ENCODE assay signal across 19 cellular contexts in genomic region chr2:25170888-25171287, GRCh38. TPM values are rescaled to one million over a fixed set of nuclear protein-coding genes. Genes with fewer than 3 reads are reported as not detected.
DNase-seq lines count a peak whose midpoint lies in the region; ATAC-seq, FAIRE-seq and TF ChIP-seq lines count a peak whose summit lies in the region.
"Had no signal": no experiment of that assay in that cellular context is flagged by ENCODE, and none has a peak within 500 bp of the region (broad histone marks: within the 10 kb centered on the region; RNA-seq: fewer than 3 reads in every experiment).

No MANE protein-coding gene starts in this region.

- CTCF ChIA-PET in GM12878 (lab: Yijun Ruan, JAX) = interaction anchor here (0.6 kb wide), 1 partner anchor 778 kb away, joined by 3 read pairs; no protein-coding TSS in a partner anchor

- ATAC-seq in GM12878 = peak; percentile 38
- ATAC-seq in stimulated activated naive B cell treated with anti-CD40 and anti-IgM and Interleukin-4, amounts not matched to agents 10 μg/mL and 1 μg/mL and 100 μg/mL, for 72 hours (replicated peaks) = peak; percentile 9 to 29
- ATAC-seq in GM21423 (IDR thresholded peaks at IDR 0.05; ENCODE audit: unreplicated experiment) = no peak

- POLR2A ChIA-PET in GM12878 (lab: Charles Lee) = no interaction called here

- H3K4me3 ChIP-seq in GM12878 = no peak overlapping the region
- H3K4me3 ChIP-seq: BLaER1 treated with 17β-estradiol and CSF1 and Interleukin-3, amounts not matched to agents 10 nM and 100 nM; HAP-1 had no signal

- no peak overlapping the region for H3K9ac ChIP-seq in GM12878 (ENCODE audit: control insufficient read depth, insufficient read depth, low read length)
- H3K9ac ChIP-seq: BLaER1 treated with 17β-estradiol and CSF1 and Interleukin-3, amounts not matched to agents 10 nM and 100 nM had no signal

- no peak for TF ChIP-seq RAD21 in GM12878 (IDR thresholded peaks at IDR 0.05; ENCODE audit: insufficient read depth, low read depth, low read length)

- in situ Hi-C loops in GM12878 (cut with MboI) = no loop called here

- peak; percentile 24 for TF ChIP-seq CTCF in GM12873 (IDR thresholded peaks at IDR 0.05; ENCODE audit: insufficient read depth, low read depth, low read length, missing control alignments)
- no peak for TF ChIP-seq CTCF in GM12878 (IDR thresholded peaks at IDR 0.05 in 2 of 3, conservative IDR thresholded peaks at IDR 0.05 in 1 of 3; ENCODE audit: control insufficient read depth in 2 of 3, extremely low read depth in 1 of 3, insufficient read depth in 1 of 3, low read depth in 3 of 3, low read length in 3 of 3)

- H3K4me2 ChIP-seq in GM12878 (ENCODE audit: control insufficient read depth, insufficient read depth) = no peak overlapping the region
- H3K4me2 ChIP-seq: BLaER1 treated with 17β-estradiol and CSF1 and Interleukin-3, amounts not matched to agents 10 nM and 100 nM had no signal

- peaks cover 25 to 38% of the 10 kb centered on the region in 2 donors for H3K4me1 Mint-ChIP-seq in stimulated activated naive B cell treated with anti-CD40 and anti-IgM and Interleukin-4, amounts not matched to agents 10 μg/mL and 1 μg/mL and 100 μg/mL, for 72 hours

- no peak for TF ChIP-seq EP300 in GM12878 (IDR thresholded peaks at IDR 0.05; ENCODE audit: borderline replicate concordance in 1 of 2, control insufficient read depth in 1 of 2, low read depth in 2 of 2, low read length in 2 of 2)

- no peak overlapping the region for H3K27ac ChIP-seq in GM12878 (ENCODE audit: control insufficient read depth, insufficient read depth)
- H3K27ac ChIP-seq: BLaER1 treated with 17β-estradiol and CSF1 and Interleukin-3, amounts not matched to agents 10 nM and 100 nM had no signal

- 57% methylated on average over 7 of the region's 7 CpGs for WGBS in GM12878 (ENCODE audit: insufficient coverage, insufficient replicate concordance, low lambda C conversion rate, missing lambda C conversion rate)

- H3K27me3 ChIP-seq in GM12878 (replicated peaks in 1 of 2; ENCODE audit: control insufficient read depth in 2 of 2, insufficient read depth in 2 of 2, low read length in 1 of 2) = peaks cover 5 to 17% of the 10 kb centered on the region in 2 experiments

- no peaks in the 10 kb centered on the region for H4K20me1 ChIP-seq in GM12878 (ENCODE audit: control insufficient read depth, insufficient read depth)

- H3K36me3 Mint-ChIP-seq in stimulated activated naive B cell treated with anti-CD40 and anti-IgM and Interleukin-4, amounts not matched to agents 10 μg/mL and 1 μg/mL and 100 μg/mL, for 72 hours = peaks cover 0 to 2% of the 10 kb centered on the region in 2 donors
- H3K36me3 Mint-ChIP-seq: CD4-positive, CD25-positive, alpha-beta regulatory T cell had no signal

- TF ChIP-seq POLR2A in GM12878 (IDR thresholded peaks at IDR 0.05; ENCODE audit: low read depth, low read length) = no peak

- H3K27ac Mint-ChIP-seq in stimulated activated naive B cell treated with anti-CD40 and anti-IgM and Interleukin-4, amounts not matched to agents 10 μg/mL and 1 μg/mL and 100 μg/mL, for 72 hours = no peak overlapping the region
- H3K27ac Mint-ChIP-seq: CD4-positive, CD25-positive, alpha-beta regulatory T cell had no signal

- no peak for FAIRE-seq in GM12878 (lab: Jason Lieb, UNC)
- FAIRE-seq: G401.6, GM18507 had no signal

- H3K4me1 ChIP-seq in GM12878 (ENCODE audit: control insufficient read depth, insufficient read depth, low read length) = peaks cover 13% of the 10 kb centered on the region
- H3K4me1 ChIP-seq: HAP-1 had no signal

- no peak overlapping the region for H2AFZ ChIP-seq in GM12878 (ENCODE audit: control insufficient read depth, low read depth, low read length)

- DNase-seq in NCI-H82 (lab: John Stamatoyannopoulos, UW) = peak; percentile 15
- no peak for DNase-seq in NCI-H82 treated with DMSO at 0.1 percent for 48 hours (lab: John Stamatoyannopoulos, UW; ENCODE audit: unreplicated experiment)
- no peak for DNase-seq in GM12878 (ENCODE audit: low read depth, low spot score)
- no peak for DNase-seq in stimulated activated naive B cell treated with anti-CD40 and anti-IgM and Interleukin-4, amounts not matched to agents 10 μg/mL and 1 μg/mL and 100 μg/mL, for 72 hours
- no peak for DNase-seq in NCI-H187 (lab: John Stamatoyannopoulos, UW)
- DNase-seq: 8988T; AML-193; CD4-positive, CD25-positive, alpha-beta regulatory T cell; DMS79 treated with DMSO at 0.1 percent for 48 hours; EL; GOT3; IMR-90 had no signal

- no peaks in the 10 kb centered on the region for H3K9me3 Mint-ChIP-seq in stimulated activated naive B cell treated with anti-CD40 and anti-IgM and Interleukin-4, amounts not matched to agents 10 μg/mL and 1 μg/mL and 100 μg/mL, for 72 hours
- H3K9me3 Mint-ChIP-seq: CD4-positive, CD25-positive, alpha-beta regulatory T cell had no signal

- H3K4me3 Mint-ChIP-seq in stimulated activated naive B cell treated with anti-CD40 and anti-IgM and Interleukin-4, amounts not matched to agents 10 μg/mL and 1 μg/mL and 100 μg/mL, for 72 hours = no peak overlapping the region

- intact Hi-C loops in GM12878 (cut with micrococcal nuclease; ENCODE audit: unreplicated experiment) = no loop called here

- BruUV-seq in GM12878 (replicated peaks; lab: Mats Ljungman, UMichigan) = no TSS peak

- no peaks in the 10 kb centered on the region for H3K79me2 ChIP-seq in GM12878 (ENCODE audit: control insufficient read depth, insufficient read depth, low read length)

- RAD21 ChIA-PET in GM12878 (lab: Charles Lee; ENCODE audit: unreplicated experiment) = interaction anchor here (1.1 kb wide), 1 partner anchor 26 kb away, joined by 5 read pairs; no protein-coding TSS in a partner anchor

- H3K27me3 Mint-ChIP-seq in stimulated activated naive B cell treated with anti-CD40 and anti-IgM and Interleukin-4, amounts not matched to agents 10 μg/mL and 1 μg/mL and 100 μg/mL, for 72 hours = peaks cover 32 to 39% of the 10 kb centered on the region in 2 donors

- no peaks in the 10 kb centered on the region for H3K36me3 ChIP-seq in GM12878 (ENCODE audit: control insufficient read depth in 2 of 2, insufficient read depth in 2 of 2, low read length in 1 of 2)
- H3K36me3 ChIP-seq: BLaER1 treated with 17β-estradiol and CSF1 and Interleukin-3, amounts not matched to agents 10 nM and 100 nM; HAP-1 had no signal

- no peaks in the 10 kb centered on the region for H3K9me3 ChIP-seq in GM12878 (replicated peaks; ENCODE audit: control insufficient read depth, insufficient read depth, low read length)
- H3K9me3 ChIP-seq: HAP-1 had no signal

- SMC1A ChIA-PET in GM12878 (lab: Charles Lee; ENCODE audit: uncharacterized antibody, unreplicated experiment) = interaction anchor here (0.8 to 0.9 kb wide), 2 partner anchors 16 to 395 kb away, joined by 3 read pairs; no protein-coding TSS in a partner anchor

TF ChIP-seq in GM12878, 131 proteins besides CTCF, POLR2A, EP300 and RAD21 (continues in another document):
- TF ChIP-seq ZBTB33 (IDR thresholded peaks at IDR 0.05) (no peak), ELK1 (IDR thresholded peaks at IDR 0.05; ENCODE audit: low read depth, low read length) (no peak), ZBED1 (IDR thresholded peaks at IDR 0.05; ENCODE audit: borderline replicate concordance) (no peak), POU2F2 (IDR thresholded peaks at IDR 0.05; ENCODE audit: borderline replicate concordance, low read depth, low read length) (no peak), HDAC6 (IDR thresholded peaks at IDR 0.05; ENCODE audit: unreplicated experiment) (no peak), POLR2AphosphoS2 (IDR thresholded peaks at IDR 0.05; ENCODE audit: low read depth, low read length) (no peak)

RNA-seq across cellular contexts. Expression of gene POMC, which starts 2.5 kb away (rescaled TPM):
- not detected in 2 replicates for total RNA-seq in GM12878 (2013; cell fraction: nucleolus; rRNA removed)
- total RNA-seq in GM12878 (2014; rRNA removed) (10.3 and 14.7 TPM in 2 replicates), GM12878 (2014; rRNA removed; fragmentation: Illumina TruSeq; extraction: Trizol) (1.0 and 1.3 TPM in 2 replicates), GM12878 (2021) (6.2 and 6.8 TPM in 2 replicates)
- 1.3 TPM for polyA plus RNA-seq in GM12878 (2011; ENCODE audit: low read depth)
- polyA plus RNA-seq in GM12878 (2011; rRNA removed) (0.05 TPM in 1 of 2 replicates, not detected in the other), GM12878 (2014; fragmentation: Illumina TruSeq; extraction: Trizol) (0.15 TPM in 1 of 2 replicates, not detected in the other), GM12878 (2014; fragmentation: Nextera tagmentation; extraction: Ambion mirVana) (under 1 TPM in 1 of 2 experiments, not detected in 1; 0.11 TPM), GM12878 (2014; rRNA removed) (11.9 and 12.7 TPM in 2 replicates), GM12878 (2016; fragmentation: Nextera tagmentation; extraction: Ambion mirVana) (10 to 100 TPM; 11.0 to 11.7 TPM)
- 0.19 and 0.30 TPM in 2 replicates for polyA plus RNA-seq in GM12878 (2011; cell fraction: cytosol; rRNA removed)
- polyA plus RNA-seq in GM12878 (2011; cell fraction: nucleus; rRNA removed) = 0.15 and 0.25 TPM in 2 replicates
- polyA plus RNA-seq in GM12878 (2012) = 5.3 and 5.4 TPM in 2 replicates
- polyA minus RNA-seq in GM12878 (2011; rRNA and poly(A)+ RNA removed) = not detected in 2 replicates
- polyA minus RNA-seq in GM12878 (2011; cell fraction: cytosol; rRNA and poly(A)+ RNA removed) = not detected in 2 replicates
- polyA minus RNA-seq in GM12878 (2011; cell fraction: nucleus; rRNA and poly(A)+ RNA removed) = not detected in 2 replicates
- total RNA-seq: HT-29, IMR-90 had no signal
